10 cellular contexts compared by ENCODE assay signal in genomic region chr21:34639882-34640788, GRCh38. TPM values are rescaled to one million over a fixed set of nuclear protein-coding genes. Genes with fewer than 3 reads are reported as not detected.
A peak's percentile ranks its signal among the peaks of the same experiment; 100 is the strongest.
DNase-seq lines count a peak whose midpoint lies in the region; ATAC-seq and TF ChIP-seq lines count a peak whose summit lies in the region.
"Had no signal": no experiment of that assay in that cellular context is flagged by ENCODE, and none has a peak within 500 bp of the region (broad histone marks: within the 10 kb centered on the region; RNA-seq: fewer than 3 reads in every experiment).

No MANE protein-coding gene starts in this region.

- H3K27ac ChIP-seq in lower lobe of right lung: no peak overlapping the region

- in situ Hi-C loops in G401 (cut with HindIII; ENCODE audit: low sequenced_read_pairs): no loop called here

- H3K9me3 ChIP-seq in lower lobe of right lung (no peaks in the 10 kb centered on the region), BE2C (no peaks in the 10 kb centered on the region)

- H3K4me1 ChIP-seq in lower lobe of right lung: no peaks in the 10 kb centered on the region
- no peaks in the 10 kb centered on the region for H3K4me1 ChIP-seq in BE2C

- H3K4me3 ChIP-seq in GM08714 (ENCODE audit: low read length) (peak overlapping the region; percentile 32; the same call in 1 of the 2 replicates), lower lobe of right lung (peak overlapping the region; percentile 4), BE2C (ENCODE audit: low read depth, low read length) (no peak overlapping the region)

- peak; percentile 26 for DNase-seq in HCEC 1CT
- DNase-seq in activated CD4-positive, alpha-beta T cell treated with anti-CD3 and anti-CD28 coated beads, Interleukin-2, amount 50 U/mL, for 4 hours: peak; percentile 19 to 21
- DNase-seq in lower lobe of right lung: no peak
- DNase-seq in mucosa of gallbladder (ENCODE audit: low spot score): no peak
- no peak for DNase-seq in G401 (ENCODE audit: low spot score)
- no peak for DNase-seq in HPDE6-E6E7 (ENCODE audit: extremely low spot score)
- DNase-seq in BE2C: no peak
- DNase-seq: effector CD4-positive, alpha-beta T cell; NCI-H446 had no signal

- TF ChIP-seq CTCF in lower lobe of right lung (IDR thresholded peaks at IDR 0.05) (no peak), BE2C (IDR thresholded peaks at IDR 0.05; ENCODE audit: low read depth, low read length) (no peak)

- peak in 1 of 2 donors; percentile 16 for ATAC-seq in lower lobe of right lung

- H3K36me3 ChIP-seq in lower lobe of right lung (no peaks in the 10 kb centered on the region), BE2C (no peaks in the 10 kb centered on the region)

- intact Hi-C loops in lower lobe of right lung (cut with DNase I): no loop called here

- H3K27me3 ChIP-seq in lower lobe of right lung (ENCODE audit: low read depth): no peaks in the 10 kb centered on the region
- no peaks in the 10 kb centered on the region for H3K27me3 ChIP-seq in BE2C

RNA-seq across cellular contexts. Expression of gene RCAN1, which starts 25.2 kb away (rescaled TPM):
- 22.9 TPM for total RNA-seq in lower lobe of right lung
- total RNA-seq in mucosa of gallbladder: 30.9 TPM
- total RNA-seq in G401 (2014; rRNA removed; shearing (Covaris generic)): 14.4 and 21.6 TPM in 2 replicates
- 12.2 TPM for polyA plus RNA-seq in BE2C (2012; ENCODE audit: insufficient read depth, insufficient read length, low read depth)

RNA-seq across cellular contexts. Expression of gene CLIC6, which starts 28.7 kb away (rescaled TPM):
- total RNA-seq in lower lobe of right lung (23.5 TPM), mucosa of gallbladder (30.3 TPM)
- total RNA-seq in G401 (2014; rRNA removed; shearing (Covaris generic)): not detected in 2 replicates
- polyA plus RNA-seq in BE2C (2012; ENCODE audit: insufficient read depth, insufficient read length, low read depth): not detected

Comparison
In these comparisons a context has a peak if more than half of its experiments do, and no peak if none do; other contexts are left out.
1. DNase-seq: peak in HCEC 1CT (single experiment) and activated CD4-positive, alpha-beta T cell treated with anti-CD3 and anti-CD28 coated beads, Interleukin-2, amount 50 U/mL, for 4 hours (2 of 2); none in lower lobe of right lung (single experiment), mucosa of gallbladder (single experiment), G401 (single experiment), HPDE6-E6E7 (single experiment) and BE2C (single experiment).
2. RNA of gene CLIC6, which starts 28.7 kb away (total RNA-seq): 30.3 TPM in mucosa of gallbladder (single experiment) and 23.5 TPM in lower lobe of right lung (single experiment); not detected in G401; every median in the first group is over 10 times any median in the second.